ENCODE assay signal across 8 cellular contexts in genomic region chr17:31388770-31389672, GRCh38. TPM values are rescaled to one million over a fixed set of nuclear protein-coding genes. Genes with fewer than 3 reads are reported as not detected.
A peak's percentile ranks its signal among the peaks of the same experiment; 100 is the strongest.
DNase-seq lines count a peak whose midpoint lies in the region; ATAC-seq and TF ChIP-seq lines count a peak whose summit lies in the region.

No MANE protein-coding gene starts in this region.

- no peak for TF ChIP-seq EP300 in ovary (IDR thresholded peaks at IDR 0.05)

- no peaks in the 10 kb centered on the region for H3K9me3 Mint-ChIP-seq in activated T-helper 17 cell treated with anti-CD3 and anti-CD28 coated beads, Interleukin-2, amount 50 U/mL, for 72 hours

- peaks cover 5% of the 10 kb centered on the region for H3K4me1 Mint-ChIP-seq in activated T-helper 17 cell treated with anti-CD3 and anti-CD28 coated beads, Interleukin-2, amount 50 U/mL, for 72 hours

- no peaks in the 10 kb centered on the region for H3K36me3 Mint-ChIP-seq in activated T-helper 17 cell treated with anti-CD3 and anti-CD28 coated beads, Interleukin-2, amount 50 U/mL, for 72 hours (ENCODE audit: low read depth)

- H3K4me3 ChIP-seq in ovary: no peak overlapping the region

- H3K4me3 Mint-ChIP-seq in activated T-helper 17 cell treated with anti-CD3 and anti-CD28 coated beads, Interleukin-2, amount 50 U/mL, for 72 hours: no peak overlapping the region

- H3K27ac ChIP-seq in ovary: no peak overlapping the region

- no peaks in the 10 kb centered on the region for H3K36me3 ChIP-seq in ovary

- no peaks in the 10 kb centered on the region for H3K4me1 ChIP-seq in ovary (ENCODE audit: insufficient read depth)

- TF ChIP-seq CTCF in ovary (IDR thresholded peaks at IDR 0.05): no peak

- no peak for TF ChIP-seq POLR2A in ovary (IDR thresholded peaks at IDR 0.05)

- no peaks in the 10 kb centered on the region for H3K9me3 ChIP-seq in ovary

- 49 to 60% (median 53%) methylated on average over 16 to 18 of the region's 18 CpGs for WGBS in ovary, 3 donors

- peaks cover 21% of the 10 kb centered on the region for H3K27me3 Mint-ChIP-seq in activated T-helper 17 cell treated with anti-CD3 and anti-CD28 coated beads, Interleukin-2, amount 50 U/mL, for 72 hours

- peak; percentile 36 for ATAC-seq in activated T-helper 17 cell treated with anti-CD3 and anti-CD28 coated beads, Interleukin-2, amount 50 U/mL, for 72 hours (replicated peaks)
- ATAC-seq in sciatic nerve (peak; percentile 70), GM18858 (IDR thresholded peaks at IDR 0.05; ENCODE audit: unreplicated experiment) (no peak)

- H3K27me3 ChIP-seq in ovary: no peaks in the 10 kb centered on the region

- DNase-seq in NCI-H446 (lab: John Stamatoyannopoulos, UW) (peak; percentile 8 to 53), NCI-H446 treated with DMSO at 0.1 percent for 48 hours (lab: John Stamatoyannopoulos, UW) (no peak), NCI-H226 (peak; percentile 16), germinal center (ENCODE audit: low spot score) (peak; percentile 81), sciatic nerve (ENCODE audit: low spot score) (no peak), ovary (no peak)

- intact Hi-C loops in sciatic nerve (cut with DNase I): no loop called here
- intact Hi-C loops in ovary (cut with DNase I): no loop called here

- no peak overlapping the region for H3K27ac Mint-ChIP-seq in activated T-helper 17 cell treated with anti-CD3 and anti-CD28 coated beads, Interleukin-2, amount 50 U/mL, for 72 hours

RNA-seq across cellular contexts. Expression of gene RAB11FIP4, which starts 2.5 kb away (rescaled TPM):
- total RNA-seq in activated T-helper 17 cell treated with anti-CD3 and anti-CD28 coated beads, Interleukin-2, amount 50 U/mL, for 72 hours: 10 to 100 TPM; 19.7 to 21.7 TPM
- total RNA-seq in sciatic nerve: 7.6 TPM
- total RNA-seq in ovary: 10 to 100 TPM in 2 of 7 donors, 1 to 10 TPM in 5; 3.1 to 16.5 (median 6.4) TPM
- polyA plus RNA-seq in ovary: 1 to 10 TPM; 1.8 to 4.5 TPM

Comparison
In these comparisons a context has a peak if more than half of its experiments do, and no peak if none do; other contexts are left out.
1. DNase-seq: peak in NCI-H446 (2 of 2), NCI-H226 (single experiment) and germinal center (single experiment); none in NCI-H446 treated with DMSO at 0.1 percent for 48 hours (single experiment), sciatic nerve (single experiment) and ovary (0 of 5).